ENCODE assay signal across 8 cellular contexts in the genomic region with DNA sequence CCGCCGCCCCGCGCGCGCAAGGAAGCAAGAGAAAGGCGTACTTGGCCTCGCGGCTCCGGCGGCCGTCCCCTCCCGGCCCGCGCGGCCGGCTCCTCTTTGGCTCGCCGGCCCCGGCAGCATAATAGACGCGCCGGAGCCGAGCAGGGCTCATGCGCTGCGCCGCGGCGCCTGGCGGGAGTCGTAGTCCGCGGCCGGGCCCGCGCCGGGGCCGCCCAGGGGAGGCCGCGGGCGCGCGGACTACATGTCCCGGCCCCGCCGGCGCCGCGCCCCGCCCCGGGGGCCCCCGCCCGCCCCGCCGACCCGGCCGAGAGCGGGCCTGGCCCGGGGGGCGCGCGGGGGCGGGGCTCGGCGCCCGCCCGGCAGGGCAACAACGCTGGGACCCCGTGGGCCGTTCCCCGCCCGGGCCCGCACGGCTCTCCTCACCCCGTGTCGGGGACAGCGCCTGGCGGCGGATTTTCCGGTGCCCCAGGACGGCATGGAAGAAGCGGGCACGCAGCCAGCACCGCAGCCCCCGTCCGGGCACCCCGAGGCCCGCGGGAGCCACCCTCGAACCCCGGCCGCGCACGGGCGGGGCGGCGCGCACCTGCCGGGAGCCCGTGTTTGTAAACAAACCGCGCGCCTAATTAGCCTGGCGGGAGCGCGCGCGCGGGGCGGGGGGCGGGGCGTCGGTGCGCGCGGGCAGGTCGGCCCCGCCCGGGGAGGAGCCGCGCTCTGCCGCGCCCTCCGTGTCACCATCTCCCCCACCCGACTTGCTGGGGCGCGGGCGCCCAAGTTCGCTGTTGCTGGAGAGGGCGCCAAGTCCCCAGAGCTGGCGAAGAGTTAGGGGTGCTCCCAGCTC. TPM values are rescaled to one million over a fixed set of nuclear protein-coding genes. Genes with fewer than 3 reads are reported as not detected.
DNase-seq lines count a peak whose midpoint lies in the region; ATAC-seq and TF ChIP-seq lines count a peak whose summit lies in the region.

Gene BRD3, minus strand, starts transcription at position 123 of the 838 bp plus-strand sequence. CDS start 14,549 bp downstream, outside the sequence.

- peaks cover 20% of the 10 kb centered on the region for H3K27me3 Mint-ChIP-seq in T-helper 17 cell

- peak within 1 kb of the TSS; percentile 83 for H3K9ac ChIP-seq in rectal smooth muscle tissue (ENCODE audit: low read length)

- in situ Hi-C loops in GM13976 (cut with MboI; ENCODE audit: low sequenced_read_pairs, unreplicated experiment) = no loop called here

- peaks cover 4% of the 10 kb centered on the region for H3K36me3 Mint-ChIP-seq in T-helper 17 cell (ENCODE audit: low read depth)

- TF ChIP-seq CTCF in GM13976 (IDR thresholded peaks at IDR 0.05; ENCODE audit: borderline replicate concordance, control extremely low read depth, extremely low read depth, insufficient read depth, missing control alignments) (no peak), uterus (IDR thresholded peaks at IDR 0.05) (peak in 1 of 4 experiments; percentile 12)

- H3K4me3 Mint-ChIP-seq in T-helper 17 cell = peak within 1 kb of the TSS; percentile 91

- no peaks in the 10 kb centered on the region for H3K36me3 ChIP-seq in rectal smooth muscle tissue (ENCODE audit: control insufficient read depth, insufficient read depth, low read length)
- H3K36me3 ChIP-seq in uterus = no peaks in the 10 kb centered on the region

- peaks cover 30% of the 10 kb centered on the region for H3K4me1 Mint-ChIP-seq in T-helper 17 cell

- H3K27ac ChIP-seq in right cardiac atrium (ENCODE audit: low read length) = peak within 1 kb of the TSS; percentile 99
- peak within 1 kb of the TSS; percentile 93 for H3K27ac ChIP-seq in rectal smooth muscle tissue (ENCODE audit: low read depth, low read length)
- H3K27ac ChIP-seq in uterus = peak within 1 kb of the TSS; percentile 100

- peak within 1 kb of the TSS; percentile 99 for H3K4me3 ChIP-seq in right cardiac atrium (ENCODE audit: low read length)
- H3K4me3 ChIP-seq in rectal smooth muscle tissue (ENCODE audit: low read length) = peak within 1 kb of the TSS; percentile 84
- H3K4me3 ChIP-seq in uterus = peak within 1 kb of the TSS; percentile 69 to 100

- peak within 1 kb of the TSS; percentile 94 for H3K27ac Mint-ChIP-seq in T-helper 17 cell

- intact Hi-C loops in right cardiac atrium (cut with DNase I) (no loop called here), uterus (cut with DNase I; ENCODE audit: low total_unique reads) (no loop called here)

- ATAC-seq in HG02763 (IDR thresholded peaks at IDR 0.05; ENCODE audit: unreplicated experiment) = peak; percentile 81
- peak; percentile 86 for ATAC-seq in T-helper 17 cell
- ATAC-seq in right cardiac atrium = peak; percentile 89 to 93

- DNase-seq in GM13976 (ENCODE audit: low spot score) (peak; percentile 93), NCI-H1417 treated with DMSO at 0.1 percent for 48 hours (lab: John Stamatoyannopoulos, UW) (peak; percentile 41), T-helper 17 cell (peak; percentile 78 to 84 (median 81)), amygdala (lab: John Stamatoyannopoulos, UW) (peak in 50 of 56 donors; percentile 17 to 89 (median 70)), right cardiac atrium (peak; percentile 88 to 95 (median 95)), uterus (peak; percentile 80 to 82)

- WGBS in right cardiac atrium = under 1% methylated on average over 130 of the region's 131 CpGs

- H3K27me3 ChIP-seq in right cardiac atrium (ENCODE audit: control insufficient read depth, insufficient read depth) (no peaks in the 10 kb centered on the region), rectal smooth muscle tissue (ENCODE audit: control insufficient read depth, insufficient read depth, low read length) (peaks cover 5% of the 10 kb centered on the region), uterus (no peaks in the 10 kb centered on the region)

- no peaks in the 10 kb centered on the region for H3K4me1 ChIP-seq in right cardiac atrium (ENCODE audit: control insufficient read depth, insufficient read depth, low read length)
- H3K4me1 ChIP-seq in rectal smooth muscle tissue (ENCODE audit: control insufficient read depth, insufficient read depth, low read length) = peaks cover 8% of the 10 kb centered on the region
- H3K4me1 ChIP-seq in uterus = peaks cover 8 to 15% of the 10 kb centered on the region in 2 donors

- peak; percentile 87 to 88 for TF ChIP-seq POLR2A in uterus (IDR thresholded peaks at IDR 0.05)

- H3K9me3 ChIP-seq in T-helper 17 cell (ENCODE audit: control insufficient read depth, low read length, poor library complexity, severe bottlenecking) (no peaks in the 10 kb centered on the region), right cardiac atrium (ENCODE audit: control insufficient read depth, low read length) (no peaks in the 10 kb centered on the region), uterus (no peaks in the 10 kb centered on the region)

RNA-seq across cellular contexts. Expression of gene BRD3, which starts in this region (rescaled TPM):
- total RNA-seq in T-helper 17 cell (10 to 100 TPM; 31.5 to 44.1 TPM), right cardiac atrium (10 to 100 TPM; 27.4 to 37.3 (median 31.5) TPM), uterus (10 to 100 TPM in 3 of 4 donors, 1 to 10 TPM in 1; 7.2 to 85.0 (median 42.6) TPM)
- polyA plus RNA-seq in right cardiac atrium = 13.0 TPM

Comparison
In these comparisons a context has a peak if more than half of its experiments do, and no peak if none do; other contexts are left out.
1. Peak in every context shown above with its lines: DNase-seq, ATAC-seq, H3K4me3 ChIP-seq and H3K27ac ChIP-seq.
2. DNase-seq: peak in every context shown above with its lines; median percentile 95 in right cardiac atrium; 93 in GM13976; 81 in T-helper 17 cell; 81 in uterus; 70 in amygdala; 41 in NCI-H1417 treated with DMSO at 0.1 percent for 48 hours.